ENCODE assay signal across 12 cellular contexts in the genomic region with DNA sequence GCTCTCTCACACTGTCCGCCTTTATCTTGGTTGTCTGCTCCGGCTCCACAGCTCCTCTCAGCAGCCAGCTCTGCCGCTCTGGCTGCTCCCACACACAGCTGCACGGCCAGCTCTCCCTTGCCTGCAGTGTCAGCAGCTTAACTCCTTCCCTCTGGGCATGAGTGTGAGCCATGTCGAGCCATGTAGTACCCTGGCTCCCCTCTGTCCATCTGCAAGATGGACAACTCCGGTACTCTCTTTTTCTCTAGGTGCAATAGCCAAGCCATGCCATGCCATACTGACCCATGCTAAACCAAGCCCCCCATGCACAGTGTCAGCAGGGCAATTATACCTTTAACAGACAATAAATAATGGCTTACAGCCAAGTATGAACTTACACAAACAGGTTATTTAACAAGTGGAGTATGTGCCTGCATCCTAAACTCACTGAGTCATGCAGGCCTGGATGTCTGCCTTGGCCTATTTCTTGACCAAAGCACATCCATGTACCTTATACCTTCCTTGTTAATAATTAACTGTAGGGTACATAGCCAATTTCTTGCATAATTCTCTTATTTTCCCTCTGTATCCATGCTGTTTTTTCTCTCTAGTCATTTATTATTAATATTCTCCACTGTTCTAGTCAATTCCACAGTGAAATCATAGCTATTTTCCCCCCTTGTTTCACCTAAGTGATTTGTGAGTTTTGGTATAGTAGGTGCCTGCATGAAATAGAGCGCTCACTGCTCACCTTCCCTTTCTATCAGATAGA.
DNase-seq lines count a peak whose midpoint lies in the region; ATAC-seq and TF ChIP-seq lines count a peak whose summit lies in the region.
"Had no signal": no experiment of that assay in that cellular context is flagged by ENCODE, and none has a peak within 500 bp of the region (broad histone marks: within the 10 kb centered on the region; RNA-seq: fewer than 3 reads in every experiment).

No MANE protein-coding gene starts in this region.

- DNase-seq in HT-29 (ENCODE audit: low spot score) (peak; percentile 82), breast epithelium (ENCODE audit: low spot score in 2 of 2) (peak in 1 of 2 donors; percentile 58), kidney glomerular epithelial cell (lab: John Stamatoyannopoulos, UW) (peak; percentile 93), cerebellar cortex (ENCODE audit: low spot score) (no peak), NOMO-1 (lab: John Stamatoyannopoulos, UW; ENCODE audit: unreplicated experiment in 2 of 2) (no peak), SW 1271 (lab: John Stamatoyannopoulos, UW) (no peak)
- no peak for DNase-seq in stimulated activated naive B cell treated with anti-CD40 and anti-IgM and Interleukin-4, amounts not matched to agents 10 μg/mL and 1 μg/mL and 100 μg/mL, for 72 hours
- no peak for DNase-seq in stimulated activated CD4-positive, alpha-beta T cell treated with anti-CD3 and anti-CD28 coated beads, Interleukin-12 subunit alpha, Interleukin-12 subunit beta, amount 100 ng/mL, for 4 hours
- DNase-seq: activated CD4-positive, alpha-beta T cell treated with anti-CD3 and anti-CD28 coated beads for 4 hours; effector memory CD4-positive, alpha-beta T cell; NCI-H187 had no signal

- H3K4me3 Mint-ChIP-seq in stimulated activated naive B cell treated with anti-CD40 and anti-IgM and Interleukin-4, amounts not matched to agents 10 μg/mL and 1 μg/mL and 100 μg/mL, for 72 hours, result no peak overlapping the region

- no peak for TF ChIP-seq CTCF in breast epithelium (IDR thresholded peaks at IDR 0.05)

- no peak for TF ChIP-seq POLR2A in breast epithelium (IDR thresholded peaks at IDR 0.05)

- H3K27ac ChIP-seq in breast epithelium, result peak overlapping the region; percentile 87 to 90
- H3K27ac ChIP-seq: parathyroid adenoma had no signal

- ATAC-seq in stimulated activated naive B cell treated with anti-CD40 and anti-IgM and Interleukin-4, amounts not matched to agents 10 μg/mL and 1 μg/mL and 100 μg/mL, for 72 hours (replicated peaks), result no peak

- H3K36me3 Mint-ChIP-seq in stimulated activated naive B cell treated with anti-CD40 and anti-IgM and Interleukin-4, amounts not matched to agents 10 μg/mL and 1 μg/mL and 100 μg/mL, for 72 hours, result peaks cover 63 to 73% of the 10 kb centered on the region in 2 donors

- no peaks in the 10 kb centered on the region for H3K27me3 ChIP-seq in breast epithelium

- H3K4me3 ChIP-seq in breast epithelium, result peak overlapping the region in 2 of 3 donors; percentile 3 to 38

- no peaks in the 10 kb centered on the region for H3K27me3 Mint-ChIP-seq in stimulated activated naive B cell treated with anti-CD40 and anti-IgM and Interleukin-4, amounts not matched to agents 10 μg/mL and 1 μg/mL and 100 μg/mL, for 72 hours

- H3K9me3 ChIP-seq in breast epithelium, result no peaks in the 10 kb centered on the region

- H3K4me1 Mint-ChIP-seq in stimulated activated naive B cell treated with anti-CD40 and anti-IgM and Interleukin-4, amounts not matched to agents 10 μg/mL and 1 μg/mL and 100 μg/mL, for 72 hours, result peaks cover 37 to 69% of the 10 kb centered on the region in 2 donors

- no peaks in the 10 kb centered on the region for H3K4me1 ChIP-seq in breast epithelium
- H3K4me1 ChIP-seq: parathyroid adenoma had no signal

- H3K9me3 Mint-ChIP-seq in stimulated activated naive B cell treated with anti-CD40 and anti-IgM and Interleukin-4, amounts not matched to agents 10 μg/mL and 1 μg/mL and 100 μg/mL, for 72 hours, result peaks cover 14 to 23% of the 10 kb centered on the region in 2 donors

- H3K36me3 ChIP-seq in breast epithelium, result no peaks in the 10 kb centered on the region

- peak overlapping the region; percentile 78 for H3K27ac Mint-ChIP-seq in stimulated activated naive B cell treated with anti-CD40 and anti-IgM and Interleukin-4, amounts not matched to agents 10 μg/mL and 1 μg/mL and 100 μg/mL, for 72 hours

- intact Hi-C loops in breast epithelium (cut with DNase I; ENCODE audit: low total_unique reads), result no loop called here

Comparison
In these comparisons a context has a peak if more than half of its experiments do, and no peak if none do; other contexts are left out.
1. DNase-seq: peak in HT-29 (single experiment) and kidney glomerular epithelial cell (single experiment); none in stimulated activated naive B cell treated with anti-CD40 and anti-IgM and Interleukin-4, amounts not matched to agents 10 μg/mL and 1 μg/mL and 100 μg/mL, for 72 hours (single experiment), stimulated activated CD4-positive, alpha-beta T cell treated with anti-CD3 and anti-CD28 coated beads, Interleukin-12 subunit alpha, Interleukin-12 subunit beta, amount 100 ng/mL, for 4 hours (single experiment), cerebellar cortex (single experiment), NOMO-1 (0 of 2) and SW 1271 (0 of 2).